Comparison of ENCODE assay signal across 23 cellular contexts in genomic region chr3:164080208-164080607, GRCh38.
"Had no signal": no experiment of that assay in that cellular context is flagged by ENCODE, and none has a peak within 500 bp of the region (broad histone marks: within the 10 kb centered on the region; RNA-seq: fewer than 3 reads in every experiment).

No MANE protein-coding gene starts in this region.

- H3K4me3 Mint-ChIP-seq: mesothelial cell of epicardium, naive B cell had no signal

- H3K4me1 Mint-ChIP-seq: mesothelial cell of epicardium, naive B cell had no signal

- H3K4me1 ChIP-seq: esophagus muscularis mucosa, foreskin keratinocyte, gastroesophageal sphincter, heart right ventricle, left lung, lower lobe of right lung had no signal

- H3K36me3 ChIP-seq: esophagus muscularis mucosa, gastroesophageal sphincter, heart right ventricle, left lung, lower lobe of right lung had no signal

- DNase-seq: dermis blood vessel endothelial cell; dorsolateral prefrontal cortex; effector CD4-positive, alpha-beta T cell; effector memory CD4-positive, alpha-beta T cell; foreskin keratinocyte; heart right ventricle; hippocampal formation; left cardiac atrium; left lung; left ventricle myocardium superior; lower lobe of right lung; mesenchymal stem cell; mucosa of descending colon; naive B cell had no signal

- H3K27me3 ChIP-seq: dorsolateral prefrontal cortex, esophagus muscularis mucosa, foreskin keratinocyte, gastroesophageal sphincter, heart right ventricle, left lung had no signal

- H3K27me3 Mint-ChIP-seq: naive B cell had no signal

- H3K27ac ChIP-seq: coronary artery, dorsolateral prefrontal cortex, esophagus muscularis mucosa, foreskin keratinocyte, gastroesophageal sphincter, heart right ventricle, left lung, lower lobe of right lung had no signal

- H3K27ac Mint-ChIP-seq: mesothelial cell of epicardium, naive B cell had no signal

- FAIRE-seq: colon, endothelial cell of umbilical vein, frontal cortex, islet of Langerhans, keratinocyte had no signal

- ATAC-seq: foreskin keratinocyte, gastroesophageal sphincter, heart right ventricle, left cardiac atrium, left lung, left ventricle myocardium superior, lower lobe of right lung, mucosa of descending colon had no signal

- H3K4me3 ChIP-seq: coronary artery, dorsolateral prefrontal cortex, esophagus muscularis mucosa, gastroesophageal sphincter, heart right ventricle, left lung, lower lobe of right lung, mucosa of descending colon had no signal

- H3K36me3 Mint-ChIP-seq: mesothelial cell of epicardium, naive B cell had no signal
